In the genomic region with DNA sequence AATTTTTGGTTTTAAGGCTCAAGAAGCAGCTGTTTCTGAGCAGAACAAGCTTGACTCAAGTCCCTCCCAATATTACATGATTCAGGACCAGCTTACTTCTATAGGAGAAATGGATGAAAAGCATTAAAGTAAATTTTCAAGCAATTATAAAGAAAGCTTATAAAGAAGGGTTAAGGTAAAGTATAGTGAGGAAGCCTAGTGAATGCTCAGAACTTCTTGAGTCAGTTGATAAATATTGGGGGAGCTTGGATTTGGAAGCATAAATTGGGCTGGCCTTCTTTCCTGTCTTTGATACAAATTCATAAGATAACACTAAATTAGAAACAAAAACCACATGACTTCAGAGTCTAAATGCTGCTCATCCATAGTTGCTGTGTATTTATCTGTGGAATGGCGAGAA, we compare ENCODE assay signal across 9 cellular contexts.
"Had no signal": no experiment of that assay in that cellular context is flagged by ENCODE, and none has a peak within 500 bp of the region (broad histone marks: within the 10 kb centered on the region; RNA-seq: fewer than 3 reads in every experiment).

No MANE protein-coding gene starts in this region.

- H3K27ac ChIP-seq: KMS-11 had no signal

- DNase-seq: H9, HCEC 1CT, HFFc6, KBM-7 had no signal

- FAIRE-seq: H1, H54, HTR-8/SVneo had no signal

- H3K9ac ChIP-seq: KMS-11 had no signal

- ATAC-seq: GM23338 had no signal

- H3K4me3 ChIP-seq: GM23338 had no signal

- H2AFZ ChIP-seq: GM23338 had no signal

- H3K4me2 ChIP-seq: GM23338, KMS-11 had no signal
